ENCODE assay signal across 9 cellular contexts in genomic region chr10:79178614-79179403, GRCh38.
A peak's percentile ranks its signal among the peaks of the same experiment; 100 is the strongest.
DNase-seq lines count a peak whose midpoint lies in the region; ATAC-seq and TF ChIP-seq lines count a peak whose summit lies in the region.
"Had no signal": no experiment of that assay in that cellular context is flagged by ENCODE, and none has a peak within 500 bp of the region (broad histone marks: within the 10 kb centered on the region; RNA-seq: fewer than 3 reads in every experiment).

No MANE protein-coding gene starts in this region.

- peak overlapping the region in 1 of 7 donors; percentile 79 for H3K27ac Mint-ChIP-seq in CD14-positive monocyte
- H3K27ac Mint-ChIP-seq in activated CD4-positive, alpha-beta memory T cell treated with anti-CD3 and anti-CD28 coated beads, Interleukin-2, amount 10 ng/mL, durations not matched to agents 7 days and 5 days, result no peak overlapping the region
- H3K27ac Mint-ChIP-seq: activated naive CD4-positive, alpha-beta T cell treated with anti-CD3 and anti-CD28 coated beads, Interleukin-2, amount 50 U/mL, for 24 hours had no signal

- ATAC-seq in body of pancreas, result no peak
- ATAC-seq in lung (ENCODE audit: insufficient read depth, low FRiP score), result peak; percentile 15
- ATAC-seq in GM18505 (IDR thresholded peaks at IDR 0.05; ENCODE audit: unreplicated experiment), result no peak
- ATAC-seq in GM18861 (IDR thresholded peaks at IDR 0.05; ENCODE audit: unreplicated experiment), result no peak

- H3K4me1 ChIP-seq in body of pancreas (peaks cover 68% of the 10 kb centered on the region), lung (ENCODE audit: control insufficient read depth in 2 of 2, insufficient read depth in 2 of 2, low read length in 2 of 2) (peaks cover 27 to 54% of the 10 kb centered on the region in 2 donors)

- H3K27me3 ChIP-seq in body of pancreas (no peaks in the 10 kb centered on the region), lung (ENCODE audit: control insufficient read depth, insufficient read depth) (no peaks in the 10 kb centered on the region)

- TF ChIP-seq POLR2A in body of pancreas (IDR thresholded peaks at IDR 0.05) (no peak), GM18505 (IDR thresholded peaks at IDR 0.05; ENCODE audit: borderline replicate concordance, extremely low read depth, insufficient read depth, insufficient read length) (no peak)

- H3K4me1 Mint-ChIP-seq in CD14-positive monocyte, result peaks cover 31% of the 10 kb centered on the region
- H3K4me1 Mint-ChIP-seq in activated CD4-positive, alpha-beta memory T cell treated with anti-CD3 and anti-CD28 coated beads, Interleukin-2, amount 10 ng/mL, durations not matched to agents 7 days and 5 days, result no peaks in the 10 kb centered on the region
- H3K4me1 Mint-ChIP-seq: activated naive CD4-positive, alpha-beta T cell treated with anti-CD3 and anti-CD28 coated beads, Interleukin-2, amount 50 U/mL, for 24 hours had no signal

- TF ChIP-seq CTCF in AG10803 (conservative IDR thresholded peaks at IDR 0.05; ENCODE audit: low read length) (no peak; the same call in 1 of the 2 replicates), body of pancreas (IDR thresholded peaks at IDR 0.05) (no peak), lung (IDR thresholded peaks at IDR 0.05; ENCODE audit: control extremely low read depth, extremely low read depth) (no peak), CD14-positive monocyte (IDR thresholded peaks at IDR 0.05) (no peak)

- POLR2A ChIA-PET in activated CD4-positive, alpha-beta memory T cell treated with anti-CD3 and anti-CD28 coated beads, Interleukin-2, amount 10 ng/mL, durations not matched to agents 7 days and 5 days (lab: Charles Lee), result no interaction called here

- H3K4me3 Mint-ChIP-seq in CD14-positive monocyte, result no peak overlapping the region
- no peak overlapping the region for H3K4me3 Mint-ChIP-seq in activated CD4-positive, alpha-beta memory T cell treated with anti-CD3 and anti-CD28 coated beads, Interleukin-2, amount 10 ng/mL, durations not matched to agents 7 days and 5 days
- H3K4me3 Mint-ChIP-seq: activated naive CD4-positive, alpha-beta T cell treated with anti-CD3 and anti-CD28 coated beads, Interleukin-2, amount 50 U/mL, for 24 hours had no signal

- no peak overlapping the region for H3K4me3 ChIP-seq in AG10803 (ENCODE audit: low read length)
- no peak overlapping the region for H3K4me3 ChIP-seq in body of pancreas
- no peak overlapping the region for H3K4me3 ChIP-seq in lung

- no peaks in the 10 kb centered on the region for H3K36me3 ChIP-seq in body of pancreas (replicated peaks in 1 of 2; ENCODE audit: insufficient read depth in 1 of 2, low read depth in 2 of 2)
- H3K36me3 ChIP-seq in lung (ENCODE audit: control insufficient read depth in 2 of 2, insufficient read depth in 2 of 2, low read length in 2 of 2), result peaks cover 0 to 11% of the 10 kb centered on the region in 2 donors

- in situ Hi-C loops in KBM-7 (cut with MboI; ENCODE audit: low pct_unique_long_range_greater_than_20kb, low sequenced_read_pairs), result loop anchor here (25.0 kb wide), 1 partner anchor 1142 kb away; the partner anchor contains the start of genes POLR3A and RPS24

- intact Hi-C loops in body of pancreas (cut with DNase I), result no loop called here
- intact Hi-C loops in CD14-positive monocyte (cut with micrococcal nuclease), result no loop called here

- peaks cover 56 to 90% of the 10 kb centered on the region in 2 donors for H3K36me3 Mint-ChIP-seq in CD14-positive monocyte
- H3K36me3 Mint-ChIP-seq in activated CD4-positive, alpha-beta memory T cell treated with anti-CD3 and anti-CD28 coated beads, Interleukin-2, amount 10 ng/mL, durations not matched to agents 7 days and 5 days (ENCODE audit: low read depth), result no peaks in the 10 kb centered on the region
- H3K36me3 Mint-ChIP-seq: activated naive CD4-positive, alpha-beta T cell treated with anti-CD3 and anti-CD28 coated beads, Interleukin-2, amount 50 U/mL, for 24 hours had no signal

- H3K27me3 Mint-ChIP-seq in CD14-positive monocyte (ENCODE audit: low read depth in 3 of 3), result peaks cover 0 to 2% (median under 1%) of the 10 kb centered on the region in 3 donors
- H3K27me3 Mint-ChIP-seq in activated CD4-positive, alpha-beta memory T cell treated with anti-CD3 and anti-CD28 coated beads, Interleukin-2, amount 10 ng/mL, durations not matched to agents 7 days and 5 days, result no peaks in the 10 kb centered on the region
- H3K27me3 Mint-ChIP-seq: activated naive CD4-positive, alpha-beta T cell treated with anti-CD3 and anti-CD28 coated beads, Interleukin-2, amount 50 U/mL, for 24 hours had no signal

- H3K27ac ChIP-seq in body of pancreas (peak overlapping the region in 3 of 4 donors; percentile 20 to 83 (median 29)), lung (ENCODE audit: low read depth in 1 of 2, low read length in 1 of 2) (peak overlapping the region in 1 of 2 donors; percentile 55)

- 51 to 76% methylated on average over 3 to 9 of the region's 9 CpGs for WGBS in body of pancreas, 2 donors
- WGBS in lung, 2 donors, result 11 to 32% methylated on average over 9 of the region's 9 CpGs

- H3K9me3 ChIP-seq in body of pancreas (no peaks in the 10 kb centered on the region), lung (ENCODE audit: control insufficient read depth in 2 of 2, insufficient read depth in 1 of 2, low read length in 1 of 2) (no peaks in the 10 kb centered on the region)

- H3K9me3 Mint-ChIP-seq in CD14-positive monocyte, result no peaks in the 10 kb centered on the region
- no peaks in the 10 kb centered on the region for H3K9me3 Mint-ChIP-seq in activated CD4-positive, alpha-beta memory T cell treated with anti-CD3 and anti-CD28 coated beads, Interleukin-2, amount 10 ng/mL, durations not matched to agents 7 days and 5 days
- H3K9me3 Mint-ChIP-seq: activated naive CD4-positive, alpha-beta T cell treated with anti-CD3 and anti-CD28 coated beads, Interleukin-2, amount 50 U/mL, for 24 hours had no signal

- CTCF ChIA-PET in activated CD4-positive, alpha-beta memory T cell treated with anti-CD3 and anti-CD28 coated beads, Interleukin-2, amount 10 ng/mL, durations not matched to agents 7 days and 5 days (lab: Charles Lee), result no interaction called here

- DNase-seq in AG10803 (ENCODE audit: low read depth) (peak; percentile 84), KBM-7 (peak; percentile 99), body of pancreas (no peak), lung (ENCODE audit: low spot score) (no peak), CD14-positive monocyte (ENCODE audit: low spot score) (no peak)
- no peak for DNase-seq in activated CD4-positive, alpha-beta memory T cell treated with anti-CD3 and anti-CD28 coated beads, Interleukin-2, amount 10 ng/mL, durations not matched to agents 7 days and 5 days

Comparison
In these comparisons a context has a peak if more than half of its experiments do, and no peak if none do; other contexts are left out.
1. DNase-seq: peak in AG10803 (single experiment) and KBM-7 (single experiment); none in body of pancreas (0 of 4), lung (single experiment), CD14-positive monocyte (single experiment) and activated CD4-positive, alpha-beta memory T cell treated with anti-CD3 and anti-CD28 coated beads, Interleukin-2, amount 10 ng/mL, durations not matched to agents 7 days and 5 days (single experiment).